ENCODE assay signal across 8 cellular contexts in the genomic region with DNA sequence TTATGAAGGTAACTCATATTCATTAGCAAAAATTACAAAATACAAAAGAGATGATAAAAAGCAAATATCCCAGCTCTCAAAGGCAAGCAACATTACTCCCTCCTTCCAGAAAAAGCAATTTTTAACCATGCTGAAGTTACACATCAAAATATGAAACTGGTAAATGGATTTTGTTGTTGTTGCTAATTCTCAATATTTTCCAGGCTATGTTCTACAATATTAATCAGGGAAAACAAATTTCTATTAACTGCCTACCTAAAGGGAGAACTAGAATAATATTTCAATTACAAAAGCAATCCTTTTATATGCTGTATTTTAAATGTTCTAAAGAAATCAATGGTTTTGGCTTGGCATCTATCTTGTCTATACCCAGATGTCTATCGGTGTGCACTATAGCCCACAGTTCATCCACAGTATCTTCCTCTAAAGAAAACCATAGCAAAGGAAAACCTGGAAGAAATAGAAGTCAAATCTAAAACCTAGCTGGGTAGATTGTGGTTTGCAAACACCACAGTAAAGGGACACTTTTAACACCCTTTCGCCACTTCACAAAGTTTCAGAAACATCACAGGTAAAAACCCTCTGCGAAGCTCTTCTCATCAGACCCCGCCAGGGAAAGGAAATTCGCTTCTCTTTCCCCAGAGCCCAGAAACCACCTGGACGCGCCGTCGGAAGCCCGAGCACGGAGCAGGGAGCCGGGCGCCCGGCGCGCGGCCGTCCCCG. TPM values are rescaled to one million over a fixed set of nuclear protein-coding genes. Genes with fewer than 3 reads are reported as not detected.
DNase-seq lines count a peak whose midpoint lies in the region; ATAC-seq and TF ChIP-seq lines count a peak whose summit lies in the region.

No MANE protein-coding gene starts in this region.

- peaks cover 0 to 5% of the 10 kb centered on the region in 2 donors for H3K4me1 ChIP-seq in esophagus (ENCODE audit: control insufficient read depth in 2 of 2, insufficient read depth in 2 of 2, low read length in 1 of 2)

- H3K27ac ChIP-seq in C4-2B (peak overlapping the region; percentile 95), esophagus (ENCODE audit: low read depth in 2 of 2, low read length in 1 of 2) (peak overlapping the region; percentile 80 to 87)

- peaks cover 0 to 3% of the 10 kb centered on the region in 2 donors for H3K9me3 ChIP-seq in esophagus (ENCODE audit: control insufficient read depth in 2 of 2, insufficient read depth in 1 of 2, low read depth in 1 of 2, low read length in 1 of 2)

- no peaks in the 10 kb centered on the region for H3K27me3 ChIP-seq in esophagus (ENCODE audit: control insufficient read depth in 1 of 2, insufficient read depth in 2 of 2, low read length in 2 of 2)

- WGBS in esophagus, 2 donors = 5 to 7% methylated on average over 19 of the region's 19 CpGs

- peak; percentile 24 for ATAC-seq in GM21390 (IDR thresholded peaks at IDR 0.05; ENCODE audit: unreplicated experiment)

- TF ChIP-seq CTCF in C4-2B (conservative IDR thresholded peaks at IDR 0.05) (no peak), retinal pigment epithelial cell (conservative IDR thresholded peaks at IDR 0.05; ENCODE audit: low read depth, low read length) (no peak)

- DNase-seq in NCI-H510A treated with DMSO at 0.1 percent for 48 hours (lab: John Stamatoyannopoulos, UW) (peak; percentile 54), retinal pigment epithelial cell (ENCODE audit: low read depth) (no peak), NCI-H446 (lab: John Stamatoyannopoulos, UW) (no peak), kidney glomerular epithelial cell (lab: John Stamatoyannopoulos, UW) (no peak), NCI-H146 (lab: John Stamatoyannopoulos, UW) (no peak)

- no peaks in the 10 kb centered on the region for H3K36me3 ChIP-seq in esophagus (ENCODE audit: control insufficient read depth in 2 of 2, insufficient read depth in 2 of 2, low read length in 1 of 2)

- H3K4me3 ChIP-seq in esophagus (ENCODE audit: low read depth in 1 of 2, low read length in 2 of 2) (peak overlapping the region; percentile 72 to 84), retinal pigment epithelial cell (ENCODE audit: low read length) (peak overlapping the region; percentile 73)

RNA-seq across cellular contexts. Expression of gene TC2N, which starts 32.0 kb away (rescaled TPM):
- 10 to 100 TPM; 14.9 TPM for polyA plus RNA-seq in esophagus
